23 cellular contexts compared by ENCODE assay signal in genomic region chr4:38625508-38625907, GRCh38.
"Had no signal": no experiment of that assay in that cellular context is flagged by ENCODE, and none has a peak within 500 bp of the region (broad histone marks: within the 10 kb centered on the region; RNA-seq: fewer than 3 reads in every experiment).

No MANE protein-coding gene starts in this region.

- ATAC-seq: activated T-helper 17 cell treated with anti-CD3 and anti-CD28 coated beads, Interleukin-2, amount 50 U/mL, for 72 hours; esophagus mucosa; left ventricle myocardium superior; mucosa of descending colon; natural killer cell treated with Interleukin-12 subunit alpha and Interleukin-12 subunit beta and Interleukin-15 and Interleukin-18, amount 100 ng/mL, for 72 hours had no signal

- H3K4me3 ChIP-seq: colonic mucosa, mucosa of descending colon, right atrium auricular region, SJCRH30, skin epidermis, testis, upper lobe of left lung had no signal

- H3K27ac Mint-ChIP-seq: activated naive CD8-positive, alpha-beta T cell; activated T-helper 17 cell treated with anti-CD3 and anti-CD28 coated beads, Interleukin-2, amount 50 U/mL, for 72 hours; brain; memory B cell; natural killer cell treated with Interleukin-12 subunit alpha and Interleukin-12 subunit beta and Interleukin-15 and Interleukin-18, amount 100 ng/mL, for 72 hours; stimulated activated naive CD8-positive, alpha-beta T cell treated with anti-CD3 and anti-CD28 coated beads, Interleukin-15, Interleukin-2, amounts not matched to agents 100 ng/mL and 50 ng/mL, for 24 hours; T-helper 2 cell treated with Interferon-gamma antibody and Interleukin-4, amounts not matched to agents 5 μg/mL and 100 μg/mL, for 36 hours had no signal

- H3K36me3 Mint-ChIP-seq: memory B cell; natural killer cell treated with Interleukin-12 subunit alpha and Interleukin-12 subunit beta and Interleukin-15 and Interleukin-18, amount 100 ng/mL, for 72 hours had no signal

- H3K4me1 Mint-ChIP-seq: activated T-helper 17 cell treated with anti-CD3 and anti-CD28 coated beads, Interleukin-2, amount 50 U/mL, for 72 hours; brain; memory B cell had no signal

- H3K4me1 ChIP-seq: colonic mucosa, SJCRH30, testis had no signal

- H3K36me3 ChIP-seq: colonic mucosa, right atrium auricular region, SJCRH30, upper lobe of left lung had no signal

- H3K9me3 Mint-ChIP-seq: activated T-helper 17 cell treated with anti-CD3 and anti-CD28 coated beads, Interleukin-2, amount 50 U/mL, for 72 hours; brain; memory B cell; natural killer cell treated with Interleukin-12 subunit alpha and Interleukin-12 subunit beta and Interleukin-15 and Interleukin-18, amount 100 ng/mL, for 72 hours; stimulated activated naive CD8-positive, alpha-beta T cell treated with anti-CD3 and anti-CD28 coated beads, Interleukin-15, Interleukin-2, amounts not matched to agents 100 ng/mL and 50 ng/mL, for 24 hours; T-helper 2 cell treated with Interferon-gamma antibody and Interleukin-4, amounts not matched to agents 5 μg/mL and 100 μg/mL, for 36 hours had no signal

- H3K9me3 ChIP-seq: colonic mucosa, mucosa of descending colon, right atrium auricular region, SJCRH30, testis, upper lobe of left lung had no signal

- FAIRE-seq: endometrium had no signal

- H3K27me3 Mint-ChIP-seq: activated naive CD8-positive, alpha-beta T cell; activated T-helper 17 cell treated with anti-CD3 and anti-CD28 coated beads, Interleukin-2, amount 50 U/mL, for 72 hours; brain; stimulated activated naive CD8-positive, alpha-beta T cell treated with anti-CD3 and anti-CD28 coated beads, Interleukin-15, Interleukin-2, amounts not matched to agents 100 ng/mL and 50 ng/mL, for 24 hours had no signal

- H3K27me3 ChIP-seq: colonic mucosa, right atrium auricular region, testis, upper lobe of left lung had no signal

- H3K27ac ChIP-seq: colonic mucosa, right atrium auricular region, SJCRH30, skin epidermis, testis, upper lobe of left lung had no signal

- H3K4me3 Mint-ChIP-seq: activated naive CD8-positive, alpha-beta T cell; activated T-helper 17 cell treated with anti-CD3 and anti-CD28 coated beads, Interleukin-2, amount 50 U/mL, for 72 hours; brain; memory B cell; natural killer cell treated with Interleukin-12 subunit alpha and Interleukin-12 subunit beta and Interleukin-15 and Interleukin-18, amount 100 ng/mL, for 72 hours; stimulated activated naive CD8-positive, alpha-beta T cell treated with anti-CD3 and anti-CD28 coated beads, Interleukin-15, Interleukin-2, amounts not matched to agents 100 ng/mL and 50 ng/mL, for 24 hours; T-helper 2 cell treated with Interferon-gamma antibody and Interleukin-4, amounts not matched to agents 5 μg/mL and 100 μg/mL, for 36 hours had no signal

- DNase-seq: activated CD4-positive, CD25-positive, alpha-beta regulatory T cell; central memory CD4-positive, alpha-beta T cell; colonic mucosa; kidney glomerular epithelial cell; left ventricle myocardium superior; mucosa of descending colon; nucleus accumbens; SJCRH30; stimulated activated CD4-positive, alpha-beta T cell treated with anti-CD3 and anti-CD28 coated beads, Interleukin-15, amount 100 ng/mL, for 24 hours; SW 1271; testis; upper lobe of left lung had no signal
